8 cellular contexts compared by ENCODE assay signal in the genomic region with DNA sequence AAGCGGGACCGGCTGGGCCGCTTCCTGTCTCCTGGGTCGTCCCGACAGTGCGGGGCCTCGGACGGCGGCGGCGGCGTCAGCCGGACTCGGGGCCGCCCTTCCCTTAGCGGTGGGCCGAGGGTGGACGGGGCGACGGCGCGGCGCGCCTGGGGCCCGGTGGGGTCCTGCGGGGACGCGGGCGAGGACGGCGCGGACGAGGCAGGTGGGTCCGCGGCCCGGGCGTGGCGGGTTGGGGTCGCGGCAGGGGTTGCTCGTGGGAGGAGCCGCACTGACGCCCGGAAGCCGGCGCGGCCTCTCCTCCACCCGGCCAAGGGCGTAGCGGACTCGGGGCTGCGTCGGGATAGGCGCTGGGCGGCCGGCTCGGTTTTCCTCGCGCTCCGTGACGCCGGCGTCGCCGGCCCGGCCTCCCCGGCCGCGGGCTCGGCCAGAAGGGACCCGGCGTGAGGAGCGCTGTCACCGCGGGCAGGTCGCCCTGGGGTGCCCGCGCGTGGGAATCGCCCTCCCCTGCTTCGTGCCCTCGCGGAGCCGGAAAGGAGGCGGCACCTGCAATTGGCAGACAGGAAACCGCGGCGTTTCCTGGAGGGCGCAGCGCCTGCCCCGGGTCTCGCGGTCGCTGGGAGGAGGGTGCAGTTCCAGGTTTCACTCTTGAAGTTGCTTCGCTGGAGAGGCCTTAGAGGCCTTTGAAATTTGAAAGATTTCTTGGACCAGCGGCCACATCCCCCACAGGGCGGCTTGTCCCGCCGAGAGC. TPM values are rescaled to one million over a fixed set of nuclear protein-coding genes. Genes with fewer than 3 reads are reported as not detected.
DNase-seq lines count a peak whose midpoint lies in the region; ATAC-seq and TF ChIP-seq lines count a peak whose summit lies in the region.

No MANE protein-coding gene starts in this region.

- H3K9me3 ChIP-seq in WERI-Rb-1 (ENCODE audit: severe bottlenecking) (no peaks in the 10 kb centered on the region), mammary epithelial cell (replicated peaks; ENCODE audit: insufficient read depth, low read length) (no peaks in the 10 kb centered on the region)

- peaks cover 34% of the 10 kb centered on the region for H3K79me2 ChIP-seq in mammary epithelial cell (ENCODE audit: insufficient read depth, low read length)

- H3K4me2 ChIP-seq in mammary epithelial cell (ENCODE audit: insufficient read depth, low read depth, low read length) = peak overlapping the region; percentile 92

- H3K4me3 ChIP-seq in WERI-Rb-1 (ENCODE audit: low read depth, low read length) = peak overlapping the region; percentile 55
- peak overlapping the region; percentile 54 to 79 (median 61) for H3K4me3 ChIP-seq in mammary epithelial cell (replicated peaks in 1 of 3; ENCODE audit: insufficient read depth in 1 of 3, low read depth in 2 of 3, low read length in 3 of 3)
- peak overlapping the region; percentile 56 for H3K4me3 ChIP-seq in kidney epithelial cell (ENCODE audit: low read depth, low read length)

- H2AFZ ChIP-seq in mammary epithelial cell (ENCODE audit: low read depth, low read length) = peak overlapping the region; percentile 59

- DNase-seq in COLO668 (lab: John Stamatoyannopoulos, UW; ENCODE audit: unreplicated experiment) (peak; percentile 73), GM20000 (ENCODE audit: low spot score) (peak; percentile 72), HuH-7.5 (ENCODE audit: low spot score) (peak; percentile 66), WERI-Rb-1 (no peak), mammary epithelial cell (peak; percentile 57), kidney epithelial cell (ENCODE audit: low read depth) (no peak)
- peak; percentile 82 for DNase-seq in stimulated activated CD4-positive, alpha-beta T cell treated with anti-CD3 and anti-CD28 coated beads, Interleukin-4, amount 100 ng/mL, for 1 hour

- WGBS in mammary epithelial cell (ENCODE audit: low coverage, missing lambda C conversion rate) = 0% methylated on average over 6 of the region's 99 CpGs

- H3K9ac ChIP-seq in mammary epithelial cell (ENCODE audit: insufficient read depth, low read length) = peak overlapping the region; percentile 27

- no TSS peak for BruUV-seq in mammary epithelial cell (replicated peaks; lab: Mats Ljungman, UMichigan)

- H3K36me3 ChIP-seq in WERI-Rb-1 (peaks cover 12% of the 10 kb centered on the region), mammary epithelial cell (ENCODE audit: insufficient read depth, low read length) (no peaks in the 10 kb centered on the region), kidney epithelial cell (ENCODE audit: control insufficient read depth, insufficient read depth, low read length) (peaks cover 10% of the 10 kb centered on the region)

- intact Hi-C loops in mammary epithelial cell (cut with micrococcal nuclease) = loop anchor here (1.0 kb wide), 1 partner anchor 22 kb away; no protein-coding TSS in a partner anchor

- TF ChIP-seq CTCF in GM20000 (IDR thresholded peaks at IDR 0.05; ENCODE audit: extremely low read depth, missing control alignments) (no peak), WERI-Rb-1 (IDR thresholded peaks at IDR 0.05; ENCODE audit: low read depth, low read length) (no peak), mammary epithelial cell (conservative IDR thresholded peaks at IDR 0.05 in 1 of 2, IDR thresholded peaks at IDR 0.05 in 1 of 2; ENCODE audit: extremely low read depth in 1 of 2, insufficient read depth in 1 of 2, low read depth in 1 of 2, low read length in 2 of 2) (no peak), kidney epithelial cell (IDR thresholded peaks at IDR 0.05; ENCODE audit: insufficient read depth, low read length, poor library complexity, severe bottlenecking) (no peak)

- in situ Hi-C loops in mammary epithelial cell (cut with MboI; ENCODE audit: low sequenced_read_pairs in 2 of 2) = no loop called here

- peak overlapping the region; percentile 94 for H3K27ac ChIP-seq in WERI-Rb-1
- H3K27ac ChIP-seq in mammary epithelial cell (ENCODE audit: insufficient read depth, low read depth, low read length) = peak overlapping the region; percentile 30

- CTCF ChIA-PET in mammary epithelial cell (lab: Charles Lee; ENCODE audit: low non-redundant PET) = no interaction called here

- ATAC-seq in GM18873 (IDR thresholded peaks at IDR 0.05; ENCODE audit: low FRiP score, unreplicated experiment) = no peak

- no peaks in the 10 kb centered on the region for H3K27me3 ChIP-seq in WERI-Rb-1 (ENCODE audit: insufficient read depth, low read depth, severe bottlenecking)
- H3K27me3 ChIP-seq in mammary epithelial cell (ENCODE audit: insufficient read depth, low read length) = no peaks in the 10 kb centered on the region
- no peaks in the 10 kb centered on the region for H3K27me3 ChIP-seq in kidney epithelial cell (ENCODE audit: control insufficient read depth, insufficient read depth, low read length)

- H4K20me1 ChIP-seq in mammary epithelial cell (ENCODE audit: insufficient read depth, low read length) = no peaks in the 10 kb centered on the region

- H3K4me1 ChIP-seq in mammary epithelial cell (ENCODE audit: insufficient read depth, low read length) = peaks cover 36% of the 10 kb centered on the region

- dilution Hi-C loops in mammary epithelial cell (cut with HindIII; ENCODE audit: low sequenced_read_pairs) = no loop called here

RNA-seq across cellular contexts. Expression of gene ZNF276, which starts 0.5 kb away (rescaled TPM):
- total RNA-seq in mammary epithelial cell = 10 to 100 TPM; 11.5 to 20.4 TPM
- polyA plus RNA-seq in mammary epithelial cell = 9.8 TPM
- 4.3 TPM for polyA minus RNA-seq in mammary epithelial cell
- 21.7 and 29.4 TPM in 2 replicates for total RNA-seq in kidney epithelial cell

RNA-seq across cellular contexts. Expression of gene VPS9D1, which starts 1.1 kb away (rescaled TPM):
- total RNA-seq in mammary epithelial cell (1 to 10 TPM; 4.3 to 8.0 TPM), kidney epithelial cell (5.1 and 9.3 TPM in 2 replicates)
- 3.5 TPM for polyA plus RNA-seq in mammary epithelial cell
- polyA minus RNA-seq in mammary epithelial cell = 2.7 TPM

RNA-seq across cellular contexts. Expression of gene SPATA2L, which starts 20.3 kb away (rescaled TPM):
- total RNA-seq in mammary epithelial cell = 1 to 10 TPM; 6.8 to 7.4 TPM
- polyA plus RNA-seq in mammary epithelial cell = 3.2 TPM
- polyA minus RNA-seq in mammary epithelial cell = 0.36 TPM
- 24.0 and 28.8 TPM in 2 replicates for total RNA-seq in kidney epithelial cell

RNA-seq across cellular contexts. Expression of gene CDK10, which starts 35.3 kb away (rescaled TPM):
- 10 to 100 TPM; 38.5 to 72.0 TPM for total RNA-seq in mammary epithelial cell
- polyA plus RNA-seq in mammary epithelial cell = 42.1 TPM
- polyA minus RNA-seq in mammary epithelial cell = 13.5 TPM
- total RNA-seq in kidney epithelial cell = 50.5 and 61.5 TPM in 2 replicates

Comparison
In these comparisons a context has a peak if more than half of its experiments do, and no peak if none do; other contexts are left out.
1. DNase-seq: peak in COLO668 (single experiment), GM20000 (single experiment), HuH-7.5 (single experiment), mammary epithelial cell (single experiment) and stimulated activated CD4-positive, alpha-beta T cell treated with anti-CD3 and anti-CD28 coated beads, Interleukin-4, amount 100 ng/mL, for 1 hour (single experiment); none in WERI-Rb-1 (single experiment) and kidney epithelial cell (single experiment).
2. Peak in every context shown above with its lines, with median percentiles within 50 percentile points of each other: H3K4me3 ChIP-seq.